In genomic region chr5:2752059-2752874, GRCh38 we compare ENCODE assay signal across 10 cellular contexts. TPM values are rescaled to one million over a fixed set of nuclear protein-coding genes. Genes with fewer than 3 reads are reported as not detected.
A peak's percentile ranks its signal among the peaks of the same experiment; 100 is the strongest.
DNase-seq lines count a peak whose midpoint lies in the region; ATAC-seq and TF ChIP-seq lines count a peak whose summit lies in the region.
"Had no signal": no experiment of that assay in that cellular context is flagged by ENCODE, and none has a peak within 500 bp of the region (broad histone marks: within the 10 kb centered on the region; RNA-seq: fewer than 3 reads in every experiment).

No MANE protein-coding gene starts in this region.

- H3K27me3 Mint-ChIP-seq in stimulated activated memory B cell treated with anti-CD40 and anti-IgM and Interleukin-4, amounts not matched to agents 10 μg/mL and 1 μg/mL and 100 μg/mL, for 72 hours = peaks cover 71% of the 10 kb centered on the region

- H3K36me3 ChIP-seq in HUES6 (ENCODE audit: control insufficient read depth, insufficient read depth, low read length) (peaks cover 19% of the 10 kb centered on the region), Karpas-422 (ENCODE audit: insufficient read depth, low read length) (no peaks in the 10 kb centered on the region), body of pancreas (replicated peaks in 1 of 2; ENCODE audit: insufficient read depth in 1 of 2, low read depth in 2 of 2) (no peaks in the 10 kb centered on the region)

- H3K79me2 ChIP-seq in Karpas-422 (ENCODE audit: low read length) = no peaks in the 10 kb centered on the region

- H3K4me2 ChIP-seq in Karpas-422 (ENCODE audit: low read depth, low read length, poor library complexity, severe bottlenecking) = no peak overlapping the region

- TF ChIP-seq POLR2A in body of pancreas (IDR thresholded peaks at IDR 0.05) = no peak

- no peak overlapping the region for H3K27ac ChIP-seq in HUES6 (ENCODE audit: low read depth, low read length)
- H3K27ac ChIP-seq in VCaP = peak overlapping the region; percentile 74
- H3K27ac ChIP-seq in right cardiac atrium (ENCODE audit: low read length) = no peak overlapping the region
- H3K27ac ChIP-seq in Karpas-422 (ENCODE audit: low read length) = no peak overlapping the region
- no peak overlapping the region for H3K27ac ChIP-seq in body of pancreas

- no peaks in the 10 kb centered on the region for H4K20me1 ChIP-seq in Karpas-422 (ENCODE audit: insufficient read depth, low read depth, low read length)

- no peaks in the 10 kb centered on the region for H3K9me3 Mint-ChIP-seq in stimulated activated memory B cell treated with anti-CD40 and anti-IgM and Interleukin-4, amounts not matched to agents 10 μg/mL and 1 μg/mL and 100 μg/mL, for 72 hours

- peak; percentile 34 to 47 for ATAC-seq in right cardiac atrium
- no peak for ATAC-seq in stimulated activated memory B cell treated with anti-CD40 and anti-IgM and Interleukin-4, amounts not matched to agents 10 μg/mL and 1 μg/mL and 100 μg/mL, for 72 hours
- ATAC-seq in body of pancreas = no peak
- ATAC-seq: stimulated activated effector memory CD8-positive, alpha-beta T cell treated with anti-CD3 and anti-CD28 coated beads, Interleukin-12 subunit alpha, Interleukin-12 subunit beta, amount 100 ng/mL, for 72 hours had no signal

- H3K27me3 ChIP-seq in HUES6 (ENCODE audit: control insufficient read depth, insufficient read depth, low read length) (peaks cover 65% of the 10 kb centered on the region), right cardiac atrium (ENCODE audit: control insufficient read depth, insufficient read depth) (peaks cover 2% of the 10 kb centered on the region), Karpas-422 (ENCODE audit: low read length) (no peaks in the 10 kb centered on the region), body of pancreas (peaks cover 0 to 51% of the 10 kb centered on the region in 2 donors)

- peaks cover 16% of the 10 kb centered on the region for H3K4me1 Mint-ChIP-seq in stimulated activated memory B cell treated with anti-CD40 and anti-IgM and Interleukin-4, amounts not matched to agents 10 μg/mL and 1 μg/mL and 100 μg/mL, for 72 hours
- H3K4me1 Mint-ChIP-seq: stimulated activated effector memory CD8-positive, alpha-beta T cell treated with anti-CD3 and anti-CD28 coated beads, Interleukin-12 subunit alpha, Interleukin-12 subunit beta, amount 100 ng/mL, for 72 hours had no signal

- H2AFZ ChIP-seq in Karpas-422 (ENCODE audit: low read length) = no peak overlapping the region

- H3K4me1 ChIP-seq in HUES6 (ENCODE audit: control insufficient read depth, insufficient read depth, low read length) (peaks cover 30% of the 10 kb centered on the region), right cardiac atrium (ENCODE audit: control insufficient read depth, insufficient read depth, low read length) (no peaks in the 10 kb centered on the region), Karpas-422 (ENCODE audit: low read length) (no peaks in the 10 kb centered on the region), body of pancreas (peaks cover 47% of the 10 kb centered on the region)

- TF ChIP-seq CTCF in VCaP (conservative IDR thresholded peaks at IDR 0.05) = no peak
- TF ChIP-seq CTCF in body of pancreas (IDR thresholded peaks at IDR 0.05) = no peak

- DNase-seq in right cardiac atrium (peak in 1 of 3 donors; percentile 58), NCI-H2227 (lab: John Stamatoyannopoulos, UW; ENCODE audit: unreplicated experiment) (no peak), Karpas-422 (no peak), body of pancreas (no peak)
- DNase-seq: activated CD8-positive, alpha-beta memory T cell treated with anti-CD3 and anti-CD28 coated beads, Interleukin-2, amount 50 U/mL, for 48 hours had no signal

- 3% methylated on average over 60 of the region's 60 CpGs for WGBS in right cardiac atrium
- 3% methylated on average over 27 to 60 of the region's 60 CpGs for WGBS in body of pancreas, 2 donors

- H3K27ac Mint-ChIP-seq in stimulated activated memory B cell treated with anti-CD40 and anti-IgM and Interleukin-4, amounts not matched to agents 10 μg/mL and 1 μg/mL and 100 μg/mL, for 72 hours = no peak overlapping the region
- H3K27ac Mint-ChIP-seq: stimulated activated effector memory CD8-positive, alpha-beta T cell treated with anti-CD3 and anti-CD28 coated beads, Interleukin-12 subunit alpha, Interleukin-12 subunit beta, amount 100 ng/mL, for 72 hours had no signal

- intact Hi-C loops in right cardiac atrium (cut with DNase I) (no loop called here), body of pancreas (cut with DNase I) (no loop called here)

- peak overlapping the region; percentile 82 for H3K9ac ChIP-seq in HUES6 (ENCODE audit: low read length)
- no peak overlapping the region for H3K9ac ChIP-seq in Karpas-422 (ENCODE audit: low read length)

- peak overlapping the region; percentile 81 for H3K4me3 ChIP-seq in HUES6 (ENCODE audit: low read depth, low read length)
- H3K4me3 ChIP-seq in right cardiac atrium (ENCODE audit: low read length) = peak overlapping the region; percentile 51
- H3K4me3 ChIP-seq in Karpas-422 (ENCODE audit: low read length) = no peak overlapping the region
- H3K4me3 ChIP-seq in body of pancreas = no peak overlapping the region

- no peaks in the 10 kb centered on the region for H3K9me2 ChIP-seq in Karpas-422 (replicated peaks; ENCODE audit: insufficient read depth, low read length)

- H3K9me3 ChIP-seq in HUES6 (ENCODE audit: control insufficient read depth, insufficient read depth, low read depth, low read length) = no peaks in the 10 kb centered on the region
- no peaks in the 10 kb centered on the region for H3K9me3 ChIP-seq in right cardiac atrium (ENCODE audit: control insufficient read depth, low read length)
- H3K9me3 ChIP-seq in Karpas-422 (ENCODE audit: low read length) = peaks cover 7% of the 10 kb centered on the region; the same call in 1 of the 2 replicates
- no peaks in the 10 kb centered on the region for H3K9me3 ChIP-seq in body of pancreas

- peak overlapping the region; percentile 34 for H3K4me3 Mint-ChIP-seq in stimulated activated memory B cell treated with anti-CD40 and anti-IgM and Interleukin-4, amounts not matched to agents 10 μg/mL and 1 μg/mL and 100 μg/mL, for 72 hours
- H3K4me3 Mint-ChIP-seq: stimulated activated effector memory CD8-positive, alpha-beta T cell treated with anti-CD3 and anti-CD28 coated beads, Interleukin-12 subunit alpha, Interleukin-12 subunit beta, amount 100 ng/mL, for 72 hours had no signal

- peaks cover 5% of the 10 kb centered on the region for H3K36me3 Mint-ChIP-seq in stimulated activated memory B cell treated with anti-CD40 and anti-IgM and Interleukin-4, amounts not matched to agents 10 μg/mL and 1 μg/mL and 100 μg/mL, for 72 hours

RNA-seq across cellular contexts. Expression of gene IRX2, which starts 0.8 kb away (rescaled TPM):
- total RNA-seq in right cardiac atrium (1 to 10 TPM in 1 of 4 donors, under 1 TPM in 2, not detected in 1; 0.46 to 1.4 (median 0.79) TPM), body of pancreas (1 to 10 TPM; 1.3 to 3.0 TPM)
- polyA plus RNA-seq in right cardiac atrium = 0.20 TPM
- total RNA-seq in Karpas-422 (2014; rRNA removed; shearing (Covaris generic); ENCODE audit: low replicate concordance) = not detected in 2 replicates
- total RNA-seq: M059J had no signal

Comparison
In these comparisons a context has a peak if more than half of its experiments do, and no peak if none do; other contexts are left out.
1. H3K4me3 ChIP-seq: peak in HUES6 (single experiment) and right cardiac atrium (single experiment); none in Karpas-422 (single experiment) and body of pancreas (0 of 2).
2. ATAC-seq: peak in right cardiac atrium (2 of 2); none in stimulated activated memory B cell treated with anti-CD40 and anti-IgM and Interleukin-4, amounts not matched to agents 10 μg/mL and 1 μg/mL and 100 μg/mL, for 72 hours (single experiment) and body of pancreas (single experiment).